ENCODE assay signal across 10 cellular contexts in the genomic region with DNA sequence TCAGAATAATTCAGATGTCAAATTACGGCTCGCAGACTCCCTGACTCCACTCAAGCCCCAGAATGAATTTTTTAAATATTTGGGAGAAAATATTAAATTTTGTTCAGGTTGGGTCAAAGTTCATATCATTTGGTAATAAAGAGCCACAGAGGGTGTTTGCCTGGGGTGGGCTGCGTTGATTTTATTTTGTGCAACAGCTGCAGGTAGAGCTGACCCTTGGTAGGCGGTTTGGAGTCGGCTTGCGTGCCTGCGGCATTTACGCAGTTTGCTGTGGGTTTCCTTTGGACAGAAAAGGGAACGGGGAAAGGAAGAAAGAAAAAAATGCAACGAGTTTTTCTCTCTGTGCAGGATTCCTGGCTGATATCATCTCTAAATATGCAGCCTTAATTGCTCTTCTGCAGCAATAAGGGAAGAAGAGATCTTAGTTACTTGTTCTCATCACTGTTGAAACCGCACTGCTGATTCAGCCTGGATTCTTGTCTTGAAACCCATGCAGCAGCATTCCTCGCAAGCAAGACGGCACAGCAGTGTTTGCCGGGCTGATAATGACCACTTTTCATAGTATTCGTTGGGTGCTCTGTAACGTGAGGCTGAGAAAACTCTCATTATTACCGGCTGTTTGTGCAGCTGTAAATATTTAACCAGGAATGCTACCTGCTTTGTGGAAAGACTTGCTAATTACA.
DNase-seq lines count a peak whose midpoint lies in the region; ATAC-seq and TF ChIP-seq lines count a peak whose summit lies in the region.
"Had no signal": no experiment of that assay in that cellular context is flagged by ENCODE, and none has a peak within 500 bp of the region (broad histone marks: within the 10 kb centered on the region; RNA-seq: fewer than 3 reads in every experiment).

No MANE protein-coding gene starts in this region.

- H3K27ac Mint-ChIP-seq in Calu3 (ENCODE audit: unreplicated experiment) = no peak overlapping the region
- no peak overlapping the region for H3K27ac Mint-ChIP-seq in T-cell

- BruUV-seq in Calu3 (replicated peaks; lab: Mats Ljungman, UMichigan) = no TSS peak

- intact Hi-C loops in Calu3 (cut with micrococcal nuclease; ENCODE audit: unreplicated experiment) = loop anchor here (5.0 kb wide), 2 partner anchors 280 to 395 kb away; no protein-coding TSS in a partner anchor

- H3K4me1 Mint-ChIP-seq in Calu3 (ENCODE audit: low read depth, unreplicated experiment) (peaks cover 28% of the 10 kb centered on the region), T-cell (peaks cover 0 to 3% (median 0%) of the 10 kb centered on the region in 3 donors)

- DNase-seq in Calu3 (peak; percentile 43), NCI-H1417 treated with DMSO at 0.1 percent for 48 hours (lab: John Stamatoyannopoulos, UW) (peak; percentile 88), astrocyte of the hippocampus (ENCODE audit: low read depth, low spot score) (peak; percentile 82), myocyte (ENCODE audit: low read depth) (peak; percentile 22), SW 1271 (lab: John Stamatoyannopoulos, UW) (no peak), T-cell (no peak)
- DNase-seq: cerebellar nuclear complex, spleen had no signal

- ATAC-seq in GM18498 (IDR thresholded peaks at IDR 0.05; ENCODE audit: unreplicated experiment) = no peak
- ATAC-seq in T-cell (replicated peaks in 1 of 4) = no peak
- ATAC-seq in GM21786 (IDR thresholded peaks at IDR 0.05; ENCODE audit: unreplicated experiment) = no peak

- H3K36me3 Mint-ChIP-seq in Calu3 (ENCODE audit: insufficient read depth, unreplicated experiment) (no peaks in the 10 kb centered on the region), T-cell (no peaks in the 10 kb centered on the region)

- H3K9me3 Mint-ChIP-seq in Calu3 (ENCODE audit: low read depth, unreplicated experiment) (peaks cover 3% of the 10 kb centered on the region), T-cell (peaks cover 0 to 6% (median 0%) of the 10 kb centered on the region in 3 donors)

- CTCF ChIA-PET in Calu3 (lab: Charles Lee) = no interaction called here
- CTCF ChIA-PET in T-cell (lab: Charles Lee) = no interaction called here

- H3K27me3 Mint-ChIP-seq in Calu3 (ENCODE audit: unreplicated experiment) (peaks cover 40% of the 10 kb centered on the region), T-cell (peaks cover 11 to 13% of the 10 kb centered on the region in 2 donors)

- H3K4me3 Mint-ChIP-seq in Calu3 (ENCODE audit: low read depth, unreplicated experiment) (peak overlapping the region; percentile 13), T-cell (no peak overlapping the region)

- TF ChIP-seq CTCF in Calu3 (IDR thresholded peaks at IDR 0.05; ENCODE audit: unreplicated experiment) = no peak

- POLR2A ChIA-PET in T-cell (lab: Charles Lee) = no interaction called here

Comparison
In these comparisons a context has a peak if more than half of its experiments do, and no peak if none do; other contexts are left out.
1. DNase-seq: peak in Calu3 (single experiment), NCI-H1417 treated with DMSO at 0.1 percent for 48 hours (single experiment), astrocyte of the hippocampus (single experiment) and myocyte (single experiment); none in SW 1271 (0 of 2) and T-cell (0 of 34).